ENCODE assay signal across 35 cellular contexts in the genomic region with DNA sequence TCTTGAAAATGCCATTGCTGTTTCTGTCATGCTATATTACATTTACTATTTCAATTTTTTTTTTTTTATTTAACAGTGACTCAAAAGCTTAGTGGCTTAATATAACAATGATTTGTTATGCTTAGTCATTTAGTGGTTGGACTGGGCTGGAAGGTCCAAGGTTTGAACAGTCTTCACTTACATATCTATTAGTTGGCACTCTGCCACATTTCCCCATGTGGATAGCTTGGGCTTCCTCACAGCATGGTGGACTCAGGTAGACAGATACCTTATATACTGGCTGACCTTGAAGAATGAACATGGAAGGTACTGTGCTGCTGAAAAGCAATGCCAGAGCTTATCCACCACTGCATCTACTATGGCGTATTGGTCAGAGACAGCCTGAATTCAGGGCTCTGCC.
"Had no signal": no experiment of that assay in that cellular context is flagged by ENCODE, and none has a peak within 500 bp of the region (broad histone marks: within the 10 kb centered on the region; RNA-seq: fewer than 3 reads in every experiment).

No MANE protein-coding gene starts in this region.

- DNase-seq: activated CD4-positive, alpha-beta memory T cell treated with anti-CD3 and anti-CD28 coated beads, Interleukin-2, amount 10 ng/mL, durations not matched to agents 7 days and 5 days; activated CD4-positive, alpha-beta T cell treated with anti-CD3 and anti-CD28 coated beads for 1 hour; activated CD4-positive, alpha-beta T cell treated with anti-CD3 and anti-CD28 coated beads for 48 hours; activated CD4-positive, CD25-positive, alpha-beta regulatory T cell; activated CD8-positive, alpha-beta memory T cell treated with anti-CD3 and anti-CD28 coated beads for 24 hours; activated CD8-positive, alpha-beta memory T cell treated with anti-CD3 and anti-CD28 coated beads, Interleukin-2, amount 10 ng/mL, durations not matched to agents 7 days and 5 days; activated CD8-positive, alpha-beta memory T cell treated with anti-CD3 and anti-CD28 coated beads, Interleukin-2, amount 50 U/mL, for 48 hours; activated effector memory CD4-positive, alpha-beta T cell treated with anti-CD3 and anti-CD28 coated beads, Interleukin-2, amount 50 U/mL, for 16 hours; activated naive CD4-positive, alpha-beta T cell; activated naive CD4-positive, alpha-beta T cell treated with anti-CD3 and anti-CD28 coated beads, Interleukin-2, amount 50 U/mL, for 16 hours; activated naive CD8-positive, alpha-beta T cell treated with anti-CD3 and anti-CD28 coated beads for 36 hours; activated T-cell treated with anti-CD3 and anti-CD28 coated beads, Interleukin-2, amount 50 U/mL, for 72 hours; amygdala; body of pancreas; Kasumi-1; KBM-7; MM.1S; MV-4-11; NCI-H1092; NCI-H1436 treated with DMSO at 0.1 percent for 48 hours; NCI-H1694 treated with DMSO at 0.1 percent for 48 hours; NCI-H2081; NCI-H2171; NCI-H510A; NCI-H526; NCI-H774; SHP77; SJCRH30; T1000; WERI-Rb-1 had no signal

- H3K27me3 ChIP-seq: body of pancreas, breast epithelium, SJCRH30 had no signal

- H3K9me3 ChIP-seq: body of pancreas, SJCRH30 had no signal

- H3K36me3 ChIP-seq: breast epithelium, SJCRH30, WERI-Rb-1 had no signal

- H3K4me1 ChIP-seq: body of pancreas, breast epithelium, SJCRH30 had no signal

- H3K4me3 ChIP-seq: body of pancreas, breast epithelium, SJCRH30, SK-N-MC had no signal

- FAIRE-seq: astrocyte had no signal

- ATAC-seq: activated CD8-positive, alpha-beta memory T cell treated with anti-CD3 and anti-CD28 coated beads, Interleukin-2, amount 10 ng/mL, durations not matched to agents 7 days and 5 days; activated T-cell treated with anti-CD3 and anti-CD28 coated beads, Interleukin-2, amount 50 U/mL, for 72 hours; activated T-helper 17 cell treated with anti-CD3 and anti-CD28 coated beads, Interleukin-2, amount 50 U/mL, for 72 hours; body of pancreas; Panc1 had no signal

- H3K27ac ChIP-seq: body of pancreas, breast epithelium, SJCRH30, SK-N-MC, WERI-Rb-1 had no signal
